Comparison of ENCODE assay signal across 1 cellular context in the genomic region with DNA sequence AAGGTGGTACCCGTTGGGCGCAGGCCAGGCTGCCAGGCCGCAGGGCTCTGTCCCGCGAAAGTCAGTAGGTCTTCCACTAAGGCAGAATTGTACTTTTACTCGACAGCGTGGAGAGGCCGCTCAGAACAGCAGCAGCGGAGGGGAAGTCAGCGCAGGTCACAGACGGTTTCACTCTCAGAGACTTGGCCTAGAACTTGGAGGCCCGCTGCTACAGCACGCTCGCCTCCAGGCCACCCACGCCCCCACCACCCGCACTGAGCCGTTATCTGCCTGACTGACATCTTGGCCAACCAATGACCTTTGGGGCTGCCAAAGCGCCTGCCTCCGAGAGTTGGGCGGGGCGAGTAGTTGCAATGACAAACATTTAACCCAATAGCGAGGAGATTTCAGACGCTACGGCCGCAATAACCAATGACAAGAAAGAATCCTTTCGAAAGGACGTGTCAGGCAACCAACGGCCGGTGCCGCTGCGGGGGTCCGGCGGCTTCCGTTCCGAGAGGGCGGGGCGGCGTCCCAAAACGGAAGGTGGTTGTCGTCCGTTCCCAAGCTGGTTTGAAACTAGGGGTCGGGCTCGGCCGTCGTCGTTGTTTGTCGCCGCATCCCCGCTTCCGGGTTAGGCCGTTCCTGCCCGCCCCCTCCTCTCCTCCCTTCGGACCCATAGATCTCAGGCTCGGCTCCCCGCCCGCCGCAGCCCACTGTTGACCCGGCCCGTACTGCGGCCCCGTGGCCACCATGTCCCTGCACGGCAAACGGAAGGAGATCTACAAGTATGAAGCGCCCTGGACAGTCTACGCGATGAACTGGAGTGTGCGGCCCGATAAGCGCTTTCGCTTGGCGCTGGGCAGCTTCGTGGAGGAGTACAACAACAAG.
TF ChIP-seq lines count a peak whose summit lies in the region.

A gene with protein sequence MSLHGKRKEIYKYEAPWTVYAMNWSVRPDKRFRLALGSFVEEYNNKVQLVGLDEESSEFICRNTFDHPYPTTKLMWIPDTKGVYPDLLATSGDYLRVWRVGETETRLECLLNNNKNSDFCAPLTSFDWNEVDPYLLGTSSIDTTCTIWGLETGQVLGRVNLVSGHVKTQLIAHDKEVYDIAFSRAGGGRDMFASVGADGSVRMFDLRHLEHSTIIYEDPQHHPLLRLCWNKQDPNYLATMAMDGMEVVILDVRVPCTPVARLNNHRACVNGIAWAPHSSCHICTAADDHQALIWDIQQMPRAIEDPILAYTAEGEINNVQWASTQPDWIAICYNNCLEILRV (plus strand): TSS at position 532 of the 870 bp plus-strand sequence. CDS start 201 bp downstream, at position 733.

TF ChIP-seq in HepG2, 621 proteins besides CTCF, POLR2A, EP300 and RAD21 (continued from another document and continues in another):
- TF ChIP-seq, protein P1, sequence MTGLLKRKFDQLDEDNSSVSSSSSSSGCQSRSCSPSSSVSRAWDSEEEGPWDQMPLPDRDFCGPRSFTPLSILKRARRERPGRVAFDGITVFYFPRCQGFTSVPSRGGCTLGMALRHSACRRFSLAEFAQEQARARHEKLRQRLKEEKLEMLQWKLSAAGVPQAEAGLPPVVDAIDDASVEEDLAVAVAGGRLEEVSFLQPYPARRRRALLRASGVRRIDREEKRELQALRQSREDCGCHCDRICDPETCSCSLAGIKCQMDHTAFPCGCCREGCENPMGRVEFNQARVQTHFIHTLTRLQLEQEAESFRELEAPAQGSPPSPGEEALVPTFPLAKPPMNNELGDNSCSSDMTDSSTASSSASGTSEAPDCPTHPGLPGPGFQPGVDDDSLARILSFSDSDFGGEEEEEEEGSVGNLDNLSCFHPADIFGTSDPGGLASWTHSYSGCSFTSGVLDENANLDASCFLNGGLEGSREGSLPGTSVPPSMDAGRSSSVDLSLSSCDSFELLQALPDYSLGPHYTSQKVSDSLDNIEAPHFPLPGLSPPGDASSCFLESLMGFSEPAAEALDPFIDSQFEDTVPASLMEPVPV (CRISPR knock-in tag; IDR thresholded peaks at IDR 0.05), result peak; percentile 88
- no peak; the same call in 1 of the 2 replicates for TF ChIP-seq ZNF678 (CRISPR knock-in tag; IDR thresholded peaks at IDR 0.05)
- TF ChIP-seq NR2C2 (CRISPR knock-in tag; IDR thresholded peaks at IDR 0.05; ENCODE audit: borderline replicate concordance), result peak; percentile 85
- TF ChIP-seq ELF3 (CRISPR knock-in tag; IDR thresholded peaks at IDR 0.05), result peak; percentile 91
- peak; percentile 84 for TF ChIP-seq NRL (CRISPR knock-in tag; IDR thresholded peaks at IDR 0.05; ENCODE audit: borderline replicate concordance)
- no peak for TF ChIP-seq FOXK2 (IDR thresholded peaks at IDR 0.05)
- TF ChIP-seq, protein P2, sequence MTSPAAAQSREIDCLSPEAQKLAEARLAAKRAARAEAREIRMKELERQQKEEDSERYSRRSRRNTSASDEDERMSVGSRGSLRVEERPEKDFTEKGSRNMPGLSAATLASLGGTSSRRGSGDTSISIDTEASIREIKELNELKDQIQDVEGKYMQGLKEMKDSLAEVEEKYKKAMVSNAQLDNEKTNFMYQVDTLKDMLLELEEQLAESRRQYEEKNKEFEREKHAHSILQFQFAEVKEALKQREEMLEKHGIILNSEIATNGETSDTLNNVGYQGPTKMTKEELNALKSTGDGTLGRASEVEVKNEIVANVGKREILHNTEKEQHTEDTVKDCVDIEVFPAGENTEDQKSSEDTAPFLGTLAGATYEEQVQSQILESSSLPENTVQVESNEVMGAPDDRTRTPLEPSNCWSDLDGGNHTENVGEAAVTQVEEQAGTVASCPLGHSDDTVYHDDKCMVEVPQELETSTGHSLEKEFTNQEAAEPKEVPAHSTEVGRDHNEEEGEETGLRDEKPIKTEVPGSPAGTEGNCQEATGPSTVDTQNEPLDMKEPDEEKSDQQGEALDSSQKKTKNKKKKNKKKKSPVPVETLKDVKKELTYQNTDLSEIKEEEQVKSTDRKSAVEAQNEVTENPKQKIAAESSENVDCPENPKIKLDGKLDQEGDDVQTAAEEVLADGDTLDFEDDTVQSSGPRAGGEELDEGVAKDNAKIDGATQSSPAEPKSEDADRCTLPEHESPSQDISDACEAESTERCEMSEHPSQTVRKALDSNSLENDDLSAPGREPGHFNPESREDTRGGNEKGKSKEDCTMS (CRISPR knock-in tag; conservative IDR thresholded peaks at IDR 0.05), result no peak
- peak; percentile 69; the same call in 1 of the 2 replicates for TF ChIP-seq ZNF317 (CRISPR knock-in tag; IDR thresholded peaks at IDR 0.05)
- TF ChIP-seq TCF12 (IDR thresholded peaks at IDR 0.05), result no peak
- TF ChIP-seq TCF12 (CRISPR knock-in tag; IDR thresholded peaks at IDR 0.05), result no peak; the same call in none of the 2 replicates
- TF ChIP-seq, protein P3, sequence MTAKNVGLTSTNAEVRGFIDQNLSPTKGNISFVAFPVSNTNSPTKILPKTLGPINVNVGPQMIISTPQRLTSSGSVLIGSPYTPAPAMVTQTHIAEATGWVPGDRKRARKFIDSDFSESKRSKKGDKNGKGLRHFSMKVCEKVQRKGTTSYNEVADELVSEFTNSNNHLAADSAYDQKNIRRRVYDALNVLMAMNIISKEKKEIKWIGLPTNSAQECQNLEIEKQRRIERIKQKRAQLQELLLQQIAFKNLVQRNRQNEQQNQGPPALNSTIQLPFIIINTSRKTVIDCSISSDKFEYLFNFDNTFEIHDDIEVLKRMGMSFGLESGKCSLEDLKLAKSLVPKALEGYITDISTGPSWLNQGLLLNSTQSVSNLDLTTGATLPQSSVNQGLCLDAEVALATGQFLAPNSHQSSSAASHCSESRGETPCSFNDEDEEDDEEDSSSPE (CRISPR knock-in tag; IDR thresholded peaks at IDR 0.05), result peak; percentile 9
- TF ChIP-seq, protein P4, sequence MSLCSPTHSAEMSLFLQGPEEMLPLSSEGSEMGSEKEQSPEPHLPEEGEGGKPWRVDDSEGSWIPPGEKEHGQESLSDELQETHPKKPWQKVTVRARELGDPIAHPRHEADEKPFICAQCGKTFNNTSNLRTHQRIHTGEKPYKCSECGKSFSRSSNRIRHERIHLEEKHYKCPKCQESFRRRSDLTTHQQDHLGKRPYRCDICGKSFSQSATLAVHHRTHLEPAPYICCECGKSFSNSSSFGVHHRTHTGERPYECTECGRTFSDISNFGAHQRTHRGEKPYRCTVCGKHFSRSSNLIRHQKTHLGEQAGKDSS (CRISPR knock-in tag; IDR thresholded peaks at IDR 0.05; ENCODE audit: borderline replicate concordance, low read depth), result peak; percentile 92
- TF ChIP-seq ZNF777 (CRISPR knock-in tag; IDR thresholded peaks at IDR 0.05), result peak; percentile 85
- TF ChIP-seq, protein P5, sequence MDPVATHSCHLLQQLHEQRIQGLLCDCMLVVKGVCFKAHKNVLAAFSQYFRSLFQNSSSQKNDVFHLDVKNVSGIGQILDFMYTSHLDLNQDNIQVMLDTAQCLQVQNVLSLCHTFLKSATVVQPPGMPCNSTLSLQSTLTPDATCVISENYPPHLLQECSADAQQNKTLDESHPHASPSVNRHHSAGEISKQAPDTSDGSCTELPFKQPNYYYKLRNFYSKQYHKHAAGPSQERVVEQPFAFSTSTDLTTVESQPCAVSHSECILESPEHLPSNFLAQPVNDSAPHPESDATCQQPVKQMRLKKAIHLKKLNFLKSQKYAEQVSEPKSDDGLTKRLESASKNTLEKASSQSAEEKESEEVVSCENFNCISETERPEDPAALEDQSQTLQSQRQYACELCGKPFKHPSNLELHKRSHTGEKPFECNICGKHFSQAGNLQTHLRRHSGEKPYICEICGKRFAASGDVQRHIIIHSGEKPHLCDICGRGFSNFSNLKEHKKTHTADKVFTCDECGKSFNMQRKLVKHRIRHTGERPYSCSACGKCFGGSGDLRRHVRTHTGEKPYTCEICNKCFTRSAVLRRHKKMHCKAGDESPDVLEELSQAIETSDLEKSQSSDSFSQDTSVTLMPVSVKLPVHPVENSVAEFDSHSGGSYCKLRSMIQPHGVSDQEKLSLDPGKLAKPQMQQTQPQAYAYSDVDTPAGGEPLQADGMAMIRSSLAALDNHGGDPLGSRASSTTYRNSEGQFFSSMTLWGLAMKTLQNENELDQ (CRISPR knock-in tag; IDR thresholded peaks at IDR 0.05; ENCODE audit: borderline replicate concordance), result peak; percentile 58; the same call in 1 of the 2 replicates
- TF ChIP-seq ISL2 (CRISPR knock-in tag; IDR thresholded peaks at IDR 0.05), result peak; percentile 39
- no peak for TF ChIP-seq ATF7 (IDR thresholded peaks at IDR 0.05)
- TF ChIP-seq ATF7 (CRISPR knock-in tag; IDR thresholded peaks at IDR 0.05), result peak; percentile 75; the same call in 1 of the 2 replicates
- peak; percentile 95 for TF ChIP-seq ZNF543 (CRISPR knock-in tag; IDR thresholded peaks at IDR 0.05)
- TF ChIP-seq ZNF776 (CRISPR knock-in tag; IDR thresholded peaks at IDR 0.05), result no peak
- no peak for TF ChIP-seq ZNF549 (CRISPR knock-in tag; IDR thresholded peaks at IDR 0.05)
- TF ChIP-seq HNF4G (IDR thresholded peaks at IDR 0.05; ENCODE audit: borderline replicate concordance, low read depth, low read length), result no peak
- 0 out of 2 replicates have a peak, but pooled peaks have one; percentile 28 for TF ChIP-seq HNF4G (CRISPR knock-in tag; IDR thresholded peaks at IDR 0.05; ENCODE audit: borderline replicate concordance, low read depth)
- TF ChIP-seq ZNF264 (CRISPR knock-in tag; IDR thresholded peaks at IDR 0.05), result peak; percentile 98
- TF ChIP-seq, protein P6, sequence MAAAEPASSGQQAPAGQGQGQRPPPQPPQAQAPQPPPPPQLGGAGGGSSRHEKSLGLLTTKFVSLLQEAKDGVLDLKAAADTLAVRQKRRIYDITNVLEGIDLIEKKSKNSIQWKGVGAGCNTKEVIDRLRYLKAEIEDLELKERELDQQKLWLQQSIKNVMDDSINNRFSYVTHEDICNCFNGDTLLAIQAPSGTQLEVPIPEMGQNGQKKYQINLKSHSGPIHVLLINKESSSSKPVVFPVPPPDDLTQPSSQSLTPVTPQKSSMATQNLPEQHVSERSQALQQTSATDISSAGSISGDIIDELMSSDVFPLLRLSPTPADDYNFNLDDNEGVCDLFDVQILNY (CRISPR knock-in tag; conservative IDR thresholded peaks at IDR 0.05), result peak; percentile 10; the same call in 1 of the 2 replicates
- peak; percentile 96 for TF ChIP-seq TAF15 (IDR thresholded peaks at IDR 0.05; ENCODE audit: low read depth, low read length, poor library complexity, severe bottlenecking)
- TF ChIP-seq, protein P7, sequence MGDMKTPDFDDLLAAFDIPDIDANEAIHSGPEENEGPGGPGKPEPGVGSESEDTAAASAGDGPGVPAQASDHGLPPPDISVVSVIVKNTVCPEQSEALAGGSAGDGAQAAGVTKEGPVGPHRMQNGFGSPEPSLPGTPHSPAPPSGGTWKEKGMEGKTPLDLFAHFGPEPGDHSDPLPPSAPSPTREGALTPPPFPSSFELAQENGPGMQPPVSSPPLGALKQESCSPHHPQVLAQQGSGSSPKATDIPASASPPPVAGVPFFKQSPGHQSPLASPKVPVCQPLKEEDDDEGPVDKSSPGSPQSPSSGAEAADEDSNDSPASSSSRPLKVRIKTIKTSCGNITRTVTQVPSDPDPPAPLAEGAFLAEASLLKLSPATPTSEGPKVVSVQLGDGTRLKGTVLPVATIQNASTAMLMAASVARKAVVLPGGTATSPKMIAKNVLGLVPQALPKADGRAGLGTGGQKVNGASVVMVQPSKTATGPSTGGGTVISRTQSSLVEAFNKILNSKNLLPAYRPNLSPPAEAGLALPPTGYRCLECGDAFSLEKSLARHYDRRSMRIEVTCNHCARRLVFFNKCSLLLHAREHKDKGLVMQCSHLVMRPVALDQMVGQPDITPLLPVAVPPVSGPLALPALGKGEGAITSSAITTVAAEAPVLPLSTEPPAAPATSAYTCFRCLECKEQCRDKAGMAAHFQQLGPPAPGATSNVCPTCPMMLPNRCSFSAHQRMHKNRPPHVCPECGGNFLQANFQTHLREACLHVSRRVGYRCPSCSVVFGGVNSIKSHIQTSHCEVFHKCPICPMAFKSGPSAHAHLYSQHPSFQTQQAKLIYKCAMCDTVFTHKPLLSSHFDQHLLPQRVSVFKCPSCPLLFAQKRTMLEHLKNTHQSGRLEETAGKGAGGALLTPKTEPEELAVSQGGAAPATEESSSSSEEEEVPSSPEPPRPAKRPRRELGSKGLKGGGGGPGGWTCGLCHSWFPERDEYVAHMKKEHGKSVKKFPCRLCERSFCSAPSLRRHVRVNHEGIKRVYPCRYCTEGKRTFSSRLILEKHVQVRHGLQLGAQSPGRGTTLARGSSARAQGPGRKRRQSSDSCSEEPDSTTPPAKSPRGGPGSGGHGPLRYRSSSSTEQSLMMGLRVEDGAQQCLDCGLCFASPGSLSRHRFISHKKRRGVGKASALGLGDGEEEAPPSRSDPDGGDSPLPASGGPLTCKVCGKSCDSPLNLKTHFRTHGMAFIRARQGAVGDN (CRISPR knock-in tag; IDR thresholded peaks at IDR 0.05), result peak; percentile 89
- no peak; the same call in none of the 2 replicates for TF ChIP-seq ZNF558 (CRISPR knock-in tag; IDR thresholded peaks at IDR 0.05; ENCODE audit: borderline replicate concordance)
- TF ChIP-seq, protein P8, sequence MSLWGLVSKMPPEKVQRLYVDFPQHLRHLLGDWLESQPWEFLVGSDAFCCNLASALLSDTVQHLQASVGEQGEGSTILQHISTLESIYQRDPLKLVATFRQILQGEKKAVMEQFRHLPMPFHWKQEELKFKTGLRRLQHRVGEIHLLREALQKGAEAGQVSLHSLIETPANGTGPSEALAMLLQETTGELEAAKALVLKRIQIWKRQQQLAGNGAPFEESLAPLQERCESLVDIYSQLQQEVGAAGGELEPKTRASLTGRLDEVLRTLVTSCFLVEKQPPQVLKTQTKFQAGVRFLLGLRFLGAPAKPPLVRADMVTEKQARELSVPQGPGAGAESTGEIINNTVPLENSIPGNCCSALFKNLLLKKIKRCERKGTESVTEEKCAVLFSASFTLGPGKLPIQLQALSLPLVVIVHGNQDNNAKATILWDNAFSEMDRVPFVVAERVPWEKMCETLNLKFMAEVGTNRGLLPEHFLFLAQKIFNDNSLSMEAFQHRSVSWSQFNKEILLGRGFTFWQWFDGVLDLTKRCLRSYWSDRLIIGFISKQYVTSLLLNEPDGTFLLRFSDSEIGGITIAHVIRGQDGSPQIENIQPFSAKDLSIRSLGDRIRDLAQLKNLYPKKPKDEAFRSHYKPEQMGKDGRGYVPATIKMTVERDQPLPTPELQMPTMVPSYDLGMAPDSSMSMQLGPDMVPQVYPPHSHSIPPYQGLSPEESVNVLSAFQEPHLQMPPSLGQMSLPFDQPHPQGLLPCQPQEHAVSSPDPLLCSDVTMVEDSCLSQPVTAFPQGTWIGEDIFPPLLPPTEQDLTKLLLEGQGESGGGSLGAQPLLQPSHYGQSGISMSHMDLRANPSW (CRISPR knock-in tag; IDR thresholded peaks at IDR 0.05; ENCODE audit: borderline replicate concordance), result 0 out of 2 replicates have a peak, but pooled peaks have one; percentile 46
- TF ChIP-seq ZNF329 (CRISPR knock-in tag; IDR thresholded peaks at IDR 0.05; ENCODE audit: low read depth), result peak; percentile 60; the same call in 1 of the 2 replicates
- TF ChIP-seq EZH2 (conservative IDR thresholded peaks at IDR 0.05; ENCODE audit: low read depth, low read length), result no peak
- TF ChIP-seq, protein P9, sequence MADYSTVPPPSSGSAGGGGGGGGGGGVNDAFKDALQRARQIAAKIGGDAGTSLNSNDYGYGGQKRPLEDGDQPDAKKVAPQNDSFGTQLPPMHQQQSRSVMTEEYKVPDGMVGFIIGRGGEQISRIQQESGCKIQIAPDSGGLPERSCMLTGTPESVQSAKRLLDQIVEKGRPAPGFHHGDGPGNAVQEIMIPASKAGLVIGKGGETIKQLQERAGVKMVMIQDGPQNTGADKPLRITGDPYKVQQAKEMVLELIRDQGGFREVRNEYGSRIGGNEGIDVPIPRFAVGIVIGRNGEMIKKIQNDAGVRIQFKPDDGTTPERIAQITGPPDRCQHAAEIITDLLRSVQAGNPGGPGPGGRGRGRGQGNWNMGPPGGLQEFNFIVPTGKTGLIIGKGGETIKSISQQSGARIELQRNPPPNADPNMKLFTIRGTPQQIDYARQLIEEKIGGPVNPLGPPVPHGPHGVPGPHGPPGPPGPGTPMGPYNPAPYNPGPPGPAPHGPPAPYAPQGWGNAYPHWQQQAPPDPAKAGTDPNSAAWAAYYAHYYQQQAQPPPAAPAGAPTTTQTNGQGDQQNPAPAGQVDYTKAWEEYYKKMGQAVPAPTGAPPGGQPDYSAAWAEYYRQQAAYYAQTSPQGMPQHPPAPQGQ (CRISPR knock-in tag; IDR thresholded peaks at IDR 0.05; ENCODE audit: borderline replicate concordance), result peak; percentile 55; the same call in 1 of the 2 replicates
- peak; percentile 85; the same call in 1 of the 2 replicates for TF ChIP-seq NAIF1 (CRISPR knock-in tag; IDR thresholded peaks at IDR 0.05; ENCODE audit: borderline replicate concordance)
